ENCODE assay signal across 11 cellular contexts in the genomic region with DNA sequence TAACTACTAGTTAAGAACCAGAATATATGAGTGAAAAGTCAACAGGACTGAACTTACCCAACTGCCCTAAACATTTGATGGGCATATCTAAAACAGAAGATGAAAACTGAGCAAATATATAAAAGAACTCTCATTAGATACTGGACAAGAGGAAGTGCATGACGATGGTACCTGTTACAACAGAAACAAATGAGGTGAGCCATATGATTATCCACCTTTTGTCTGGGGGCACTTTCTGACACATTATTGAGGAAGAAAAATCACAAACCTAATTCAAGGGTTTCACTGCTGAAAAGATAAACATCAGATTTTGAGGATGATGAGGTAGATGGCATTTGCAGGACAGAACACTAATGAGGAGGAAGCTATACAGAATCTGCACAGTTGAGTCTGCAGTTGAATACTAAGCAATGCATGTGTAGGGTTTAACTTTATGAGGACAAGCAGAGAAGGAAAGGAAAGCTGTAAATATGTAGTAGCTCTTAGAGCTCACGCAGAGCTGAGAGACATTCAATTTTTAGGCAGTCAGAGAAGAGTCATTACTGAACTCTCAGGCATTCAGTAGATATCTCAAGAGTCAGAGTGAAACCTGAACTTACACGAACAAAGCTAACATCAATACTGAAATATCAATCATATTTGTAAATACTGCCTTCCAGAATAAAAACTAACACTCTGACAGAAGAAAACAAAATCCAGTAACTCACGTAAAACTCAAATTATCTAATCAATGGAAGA.
DNase-seq lines count a peak whose midpoint lies in the region; ATAC-seq and TF ChIP-seq lines count a peak whose summit lies in the region.
"Had no signal": no experiment of that assay in that cellular context is flagged by ENCODE, and none has a peak within 500 bp of the region (broad histone marks: within the 10 kb centered on the region; RNA-seq: fewer than 3 reads in every experiment).

No MANE protein-coding gene starts in this region.

- TF ChIP-seq CTCF in activated B cell treated with CpG ODN at 0.5 μM for 24 hours (IDR thresholded peaks at IDR 0.05) = no peak

- peaks cover 17% of the 10 kb centered on the region for H3K4me1 Mint-ChIP-seq in activated B cell treated with CpG ODN at 0.5 μM for 24 hours
- H3K4me1 Mint-ChIP-seq: nephron had no signal

- in situ Hi-C loops in ACHN (cut with HindIII; ENCODE audit: low pct_ligation_motif_present, low pct_unique_long_range_greater_than_20kb, low sequenced_read_pairs) = no loop called here

- H3K36me3 Mint-ChIP-seq in activated B cell treated with CpG ODN at 0.5 μM for 24 hours (ENCODE audit: low read depth) = peaks cover 59% of the 10 kb centered on the region

- POLR2A ChIA-PET in activated B cell treated with CpG ODN at 0.5 μM for 24 hours (lab: Charles Lee) = no interaction called here
- POLR2A ChIA-PET in HEK293T (lab: Yijun Ruan, JAX) = no interaction called here

- ATAC-seq in GM18508 (IDR thresholded peaks at IDR 0.05; ENCODE audit: insufficient read depth, unreplicated experiment) (peak; percentile 92), GM19467 (IDR thresholded peaks at IDR 0.05; ENCODE audit: unreplicated experiment) (peak; percentile 89), HG03025 (IDR thresholded peaks at IDR 0.05; ENCODE audit: low FRiP score, unreplicated experiment) (peak; percentile 93), activated B cell treated with CpG ODN at 0.5 μM for 24 hours (ENCODE audit: low read depth) (peak; percentile 42)

- no peak overlapping the region for H3K4me3 Mint-ChIP-seq in activated B cell treated with CpG ODN at 0.5 μM for 24 hours
- H3K4me3 Mint-ChIP-seq: nephron had no signal

- DNase-seq in activated B cell treated with CpG ODN at 0.5 μM for 24 hours = no peak
- DNase-seq in ACHN = no peak
- no peak for DNase-seq in HEK293T (ENCODE audit: extremely low spot score)
- DNase-seq in stimulated activated naive CD4-positive, alpha-beta T cell treated with Interleukin-2 at 50 U/mL for 16 hours (lab: John Stamatoyannopoulos, UW) = no peak
- no peak for DNase-seq in AML-193 (lab: John Stamatoyannopoulos, UW)
- DNase-seq: activated effector memory CD4-positive, alpha-beta T cell treated with Interleukin-2 at 50 U/mL for 16 hours; cortex of kidney had no signal

- CTCF ChIA-PET in activated B cell treated with CpG ODN at 0.5 μM for 24 hours (lab: Charles Lee) = no interaction called here
- CTCF ChIA-PET in HEK293T (lab: Yijun Ruan, JAX) = no interaction called here

- no peak overlapping the region for H3K27ac Mint-ChIP-seq in activated B cell treated with CpG ODN at 0.5 μM for 24 hours
- H3K27ac Mint-ChIP-seq: nephron had no signal

- peaks cover 37% of the 10 kb centered on the region for H3K9me3 Mint-ChIP-seq in activated B cell treated with CpG ODN at 0.5 μM for 24 hours

- intact Hi-C loops in activated B cell treated with CpG ODN at 0.5 μM for 24 hours (cut with micrococcal nuclease) = no loop called here

- no peaks in the 10 kb centered on the region for H3K27me3 Mint-ChIP-seq in activated B cell treated with CpG ODN at 0.5 μM for 24 hours

TF ChIP-seq in HEK293T, 16 proteins besides CTCF, POLR2A, EP300 and RAD21:
- TF ChIP-seq SUZ12 (IDR thresholded peaks at IDR 0.05) (no peak), FOXK2 (IDR thresholded peaks at IDR 0.05) (no peak), NFRKB (IDR thresholded peaks at IDR 0.05) (no peak), ELF4 (IDR thresholded peaks at IDR 0.05) (no peak), CTBP1 (IDR thresholded peaks at IDR 0.05; ENCODE audit: borderline replicate concordance) (no peak), SP1 (IDR thresholded peaks at IDR 0.05) (no peak), ZNF384 (IDR thresholded peaks at IDR 0.05) (no peak), LEF1 (IDR thresholded peaks at IDR 0.05; ENCODE audit: borderline replicate concordance) (no peak), FOXM1 (IDR thresholded peaks at IDR 0.05; ENCODE audit: borderline replicate concordance) (no peak), ARNT (IDR thresholded peaks at IDR 0.05) (no peak), HDGF (IDR thresholded peaks at IDR 0.05; ENCODE audit: borderline replicate concordance) (no peak), FOXA1 (IDR thresholded peaks at IDR 0.05) (no peak)
- TF ChIP-seq, protein P1, sequence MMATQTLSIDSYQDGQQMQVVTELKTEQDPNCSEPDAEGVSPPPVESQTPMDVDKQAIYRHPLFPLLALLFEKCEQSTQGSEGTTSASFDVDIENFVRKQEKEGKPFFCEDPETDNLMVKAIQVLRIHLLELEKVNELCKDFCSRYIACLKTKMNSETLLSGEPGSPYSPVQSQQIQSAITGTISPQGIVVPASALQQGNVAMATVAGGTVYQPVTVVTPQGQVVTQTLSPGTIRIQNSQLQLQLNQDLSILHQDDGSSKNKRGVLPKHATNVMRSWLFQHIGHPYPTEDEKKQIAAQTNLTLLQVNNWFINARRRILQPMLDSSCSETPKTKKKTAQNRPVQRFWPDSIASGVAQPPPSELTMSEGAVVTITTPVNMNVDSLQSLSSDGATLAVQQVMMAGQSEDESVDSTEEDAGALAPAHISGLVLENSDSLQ (IDR thresholded peaks at IDR 0.05) = no peak

Comparison
In these comparisons a context has a peak if more than half of its experiments do, and no peak if none do; other contexts are left out.
1. ATAC-seq: peak in every context shown above with its lines; median percentile 93 in HG03025; 92 in GM18508; 89 in GM19467; 42 in activated B cell treated with CpG ODN at 0.5 μM for 24 hours.